16 cellular contexts compared by ENCODE assay signal in genomic region chrX:121084903-121085611, GRCh38. TPM values are rescaled to one million over a fixed set of nuclear protein-coding genes. Genes with fewer than 3 reads are reported as not detected.
A peak's percentile ranks its signal among the peaks of the same experiment; 100 is the strongest.
DNase-seq lines count a peak whose midpoint lies in the region; TF ChIP-seq lines count a peak whose summit lies in the region.
"Had no signal": no experiment of that assay in that cellular context is flagged by ENCODE, and none has a peak within 500 bp of the region (broad histone marks: within the 10 kb centered on the region; RNA-seq: fewer than 3 reads in every experiment).

No MANE protein-coding gene starts in this region.

- peak overlapping the region; percentile 20 for H3K27ac ChIP-seq in hepatocyte
- H3K27ac ChIP-seq in neural progenitor cell: no peak overlapping the region
- H3K27ac ChIP-seq: BLaER1 treated with 17β-estradiol and CSF1 and Interleukin-3, amounts not matched to agents 10 nM and 100 nM had no signal

- no peaks in the 10 kb centered on the region for H3K27me3 Mint-ChIP-seq in neural progenitor cell (ENCODE audit: insufficient read depth, low read depth)
- H3K27me3 Mint-ChIP-seq: B cell had no signal

- H3K9me3 ChIP-seq in hepatocyte (ENCODE audit: low read depth): no peaks in the 10 kb centered on the region
- no peaks in the 10 kb centered on the region for H3K9me3 ChIP-seq in neural progenitor cell (ENCODE audit: low read depth)

- TF ChIP-seq CTCF in hepatocyte (IDR thresholded peaks at IDR 0.05; ENCODE audit: poor library complexity): no peak
- TF ChIP-seq CTCF in neural progenitor cell (IDR thresholded peaks at IDR 0.05): no peak

- H3K4me2 ChIP-seq in hepatocyte: no peak overlapping the region
- no peak overlapping the region for H3K4me2 ChIP-seq in neural progenitor cell
- H3K4me2 ChIP-seq: BLaER1 treated with 17β-estradiol and CSF1 and Interleukin-3, amounts not matched to agents 10 nM and 100 nM had no signal

- H3K9me2 ChIP-seq in hepatocyte (replicated peaks; ENCODE audit: insufficient read depth): no peaks in the 10 kb centered on the region

- WGBS in hepatocyte (ENCODE audit: low lambda C conversion rate, missing lambda C conversion rate): 68% methylated on average over 3 of the region's 3 CpGs

- no peak overlapping the region for H3K9ac ChIP-seq in neural progenitor cell
- H3K9ac ChIP-seq: BLaER1 treated with 17β-estradiol and CSF1 and Interleukin-3, amounts not matched to agents 10 nM and 100 nM had no signal

- H3K36me3 ChIP-seq in hepatocyte (replicated peaks; ENCODE audit: insufficient read depth, low read depth) (no peaks in the 10 kb centered on the region), neural progenitor cell (no peaks in the 10 kb centered on the region)
- H3K36me3 ChIP-seq: BLaER1 treated with 17β-estradiol and CSF1 and Interleukin-3, amounts not matched to agents 10 nM and 100 nM had no signal

- no peaks in the 10 kb centered on the region for H3F3A ChIP-seq in neural progenitor cell (ENCODE audit: low read depth)

- peak; percentile 32 for DNase-seq in NCI-H82 (lab: John Stamatoyannopoulos, UW)
- DNase-seq in NCI-H82 treated with DMSO at 0.1 percent for 48 hours (lab: John Stamatoyannopoulos, UW; ENCODE audit: unreplicated experiment): no peak
- DNase-seq in OCI-M1 (lab: John Stamatoyannopoulos, UW): peak; percentile 39
- DNase-seq in hepatocyte (ENCODE audit: low spot score): peak; percentile 32
- DNase-seq in NCI-H1930 (lab: John Stamatoyannopoulos, UW): no peak
- no peak for DNase-seq in neural progenitor cell (ENCODE audit: low spot score)
- no peak for DNase-seq in Kasumi-1 (lab: John Stamatoyannopoulos, UW)
- DNase-seq: 8988T; Calu3; CD8-positive, alpha-beta T cell; DMS 273 treated with DMSO at 0.1 percent for 48 hours; DMS79; H9 had no signal

- H3K4me1 ChIP-seq in hepatocyte (ENCODE audit: insufficient read depth): no peaks in the 10 kb centered on the region
- H3K4me1 ChIP-seq in neural progenitor cell: no peaks in the 10 kb centered on the region
- H3K4me1 ChIP-seq: BLaER1 treated with 17β-estradiol and CSF1 and Interleukin-3, amounts not matched to agents 10 nM and 100 nM had no signal

- H3K79me2 ChIP-seq in hepatocyte (no peaks in the 10 kb centered on the region), neural progenitor cell (ENCODE audit: low read depth) (no peaks in the 10 kb centered on the region)

- no peak overlapping the region for H3K4me3 Mint-ChIP-seq in neural progenitor cell
- H3K4me3 Mint-ChIP-seq: B cell; CD8-positive, alpha-beta T cell; H9 had no signal

- no peaks in the 10 kb centered on the region for H3K27me3 ChIP-seq in hepatocyte
- H3K27me3 ChIP-seq in neural progenitor cell: no peaks in the 10 kb centered on the region
- H3K27me3 ChIP-seq: BLaER1 treated with 17β-estradiol and CSF1 and Interleukin-3, amounts not matched to agents 10 nM and 100 nM had no signal

- no peaks in the 10 kb centered on the region for H3K4me1 Mint-ChIP-seq in neural progenitor cell
- H3K4me1 Mint-ChIP-seq: B cell had no signal

- H3K9me3 Mint-ChIP-seq in neural progenitor cell: peaks cover 15% of the 10 kb centered on the region
- H3K9me3 Mint-ChIP-seq: CD8-positive, alpha-beta T cell had no signal

- H4K20me1 ChIP-seq in hepatocyte (ENCODE audit: insufficient read depth, poor library complexity, severe bottlenecking) (no peaks in the 10 kb centered on the region), neural progenitor cell (ENCODE audit: low read depth) (no peaks in the 10 kb centered on the region)
- H4K20me1 ChIP-seq: BLaER1 treated with 17β-estradiol and CSF1 and Interleukin-3, amounts not matched to agents 10 nM and 100 nM had no signal

- H2AFZ ChIP-seq in hepatocyte (no peak overlapping the region), neural progenitor cell (replicated peaks) (no peak overlapping the region)

- no peak overlapping the region for H3K4me3 ChIP-seq in hepatocyte
- no peak overlapping the region for H3K4me3 ChIP-seq in neural progenitor cell
- H3K4me3 ChIP-seq: BLaER1 treated with 17β-estradiol and CSF1 and Interleukin-3, amounts not matched to agents 10 nM and 100 nM; GM12878 had no signal

- no peaks in the 10 kb centered on the region for H3K36me3 Mint-ChIP-seq in neural progenitor cell
- H3K36me3 Mint-ChIP-seq: CD8-positive, alpha-beta T cell had no signal

- H3K27ac Mint-ChIP-seq in neural progenitor cell: no peak overlapping the region
- H3K27ac Mint-ChIP-seq: B cell; CD8-positive, alpha-beta T cell; H9 had no signal

RNA-seq across cellular contexts. Expression of gene GLUD2, which starts 37.6 kb away (rescaled TPM):
- 12.6 and 15.2 TPM in 2 replicates for total RNA-seq in hepatocyte
- 3.0 and 4.4 TPM in 2 replicates for polyA plus RNA-seq in hepatocyte
- 7.5 and 8.9 TPM in 2 replicates for total RNA-seq in neural progenitor cell (ENCODE audit: low replicate concordance)

Comparison
In these comparisons a context has a peak if more than half of its experiments do, and no peak if none do; other contexts are left out.
1. DNase-seq: peak in NCI-H82 (single experiment), OCI-M1 (single experiment) and hepatocyte (single experiment); none in NCI-H82 treated with DMSO at 0.1 percent for 48 hours (single experiment), NCI-H1930 (0 of 2), neural progenitor cell (single experiment) and Kasumi-1 (0 of 2).